8 cellular contexts compared by ENCODE assay signal in the genomic region with DNA sequence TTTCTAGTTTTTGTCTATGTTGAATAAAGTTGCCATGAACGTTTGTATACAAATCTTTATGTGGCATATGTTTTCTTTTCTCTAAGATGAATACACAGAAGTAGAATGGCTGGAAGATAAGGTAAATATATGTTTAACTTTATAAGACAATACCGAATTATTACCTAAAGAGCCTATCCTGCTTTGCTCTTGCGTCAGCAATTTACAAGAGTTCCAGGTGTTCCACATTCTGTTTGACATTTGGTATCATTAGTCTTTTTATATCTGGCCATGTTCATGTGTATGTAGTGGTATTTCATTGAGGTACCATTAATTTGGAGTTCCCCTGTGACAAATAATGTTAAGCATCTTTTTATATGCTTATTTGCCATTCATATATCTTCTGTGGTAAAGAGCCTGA.
"Had no signal": no experiment of that assay in that cellular context is flagged by ENCODE, and none has a peak within 500 bp of the region (broad histone marks: within the 10 kb centered on the region; RNA-seq: fewer than 3 reads in every experiment).

No MANE protein-coding gene starts in this region.

- H3K4me1 Mint-ChIP-seq: H9 had no signal

- H3K27ac ChIP-seq: GM23248 had no signal

- H3K4me1 ChIP-seq: HAP-1 had no signal

- H3K27ac Mint-ChIP-seq: GM23338, H9, HFFc6 had no signal

- H3K9me3 ChIP-seq: HAP-1 had no signal

- H3K4me3 Mint-ChIP-seq: GM23338, H9, HFFc6 had no signal

- H3K4me3 ChIP-seq: GM23248, GM23338, HAP-1 had no signal

- H3K36me3 ChIP-seq: HAP-1 had no signal

- H3K9me3 Mint-ChIP-seq: GM23338, H9 had no signal

- DNase-seq: GM23248, GOT3, H7, H9, HCEC 1CT, HFFc6 had no signal
